36 cellular contexts compared by ENCODE assay signal in the genomic region with DNA sequence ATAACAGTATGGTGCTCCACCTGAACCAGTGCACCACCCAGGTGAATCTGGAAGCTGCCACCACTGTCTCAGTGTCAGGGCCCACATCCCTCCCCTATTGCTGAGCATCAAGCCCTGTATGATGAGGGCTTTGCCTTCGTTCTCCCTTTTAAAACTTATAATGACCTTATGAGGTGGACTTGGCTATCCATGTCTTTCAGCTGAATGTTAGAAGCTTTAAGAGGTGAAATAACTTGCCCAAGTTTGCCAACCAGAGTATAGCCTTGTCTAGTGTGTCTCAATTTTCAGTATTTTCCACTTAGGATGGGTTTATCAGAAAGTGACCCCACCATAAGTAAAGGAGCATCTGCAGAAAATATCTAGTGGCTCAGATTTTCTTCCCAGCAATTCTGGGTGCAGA.
"Had no signal": no experiment of that assay in that cellular context is flagged by ENCODE, and none has a peak within 500 bp of the region (broad histone marks: within the 10 kb centered on the region; RNA-seq: fewer than 3 reads in every experiment).

No MANE protein-coding gene starts in this region.

- H3K36me3 ChIP-seq: MG63 had no signal

- H3K27me3 ChIP-seq: MG63 had no signal

- DNase-seq: Kasumi-1, MG63, MM.1S, MV-4-11, NCI-H1048, NCI-H1092, NCI-H1092 treated with DMSO at 0.1 percent for 48 hours, NCI-H1105, NCI-H1105 treated with DMSO at 0.1 percent for 48 hours, NCI-H1417, NCI-H1417 treated with DMSO at 0.1 percent for 48 hours, NCI-H1436, NCI-H1436 treated with DMSO at 0.1 percent for 48 hours, NCI-H146, NCI-H1694, NCI-H1694 treated with DMSO at 0.1 percent for 48 hours, NCI-H187, NCI-H187 treated with DMSO at 0.1 percent for 48 hours, NCI-H1930, NCI-H2029, NCI-H2029 treated with DMSO at 0.1 percent for 48 hours, NCI-H2081, NCI-H2081 treated with DMSO at 0.1 percent for 48 hours, NCI-H2107, NCI-H2171, NCI-H2171 treated with DMSO at 0.1 percent for 48 hours, NCI-H2227 treated with DMSO at 0.1 percent for 48 hours, NCI-H226, NCI-H345, NCI-H446, NCI-H446 treated with DMSO at 0.1 percent for 48 hours, NCI-H510A, NCI-H510A treated with DMSO at 0.1 percent for 48 hours, NCI-H524, NCI-H524 treated with DMSO at 0.1 percent for 48 hours, NCI-H526 had no signal

- H3K4me3 ChIP-seq: MG63 had no signal
